ENCODE assay signal across 8 cellular contexts in the genomic region with DNA sequence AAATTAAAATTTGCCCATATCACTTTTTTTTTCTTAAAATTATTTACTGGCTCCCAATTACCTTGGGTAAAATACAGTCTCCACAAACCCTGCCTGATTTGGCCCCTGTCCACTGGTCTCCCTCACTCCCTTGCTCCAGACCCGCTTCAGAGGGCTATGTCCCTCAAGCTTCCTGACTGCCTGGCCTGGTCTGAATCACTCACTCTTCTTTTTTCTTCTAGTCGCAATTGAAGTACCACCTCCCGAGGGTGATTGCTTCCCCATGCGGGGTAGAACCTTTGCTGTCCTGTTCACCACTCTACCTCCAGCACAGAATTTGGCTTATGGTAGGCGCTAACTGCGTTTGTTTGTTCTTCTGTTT. TPM values are rescaled to one million over a fixed set of nuclear protein-coding genes. Genes with fewer than 3 reads are reported as not detected.
DNase-seq lines count a peak whose midpoint lies in the region; ATAC-seq and TF ChIP-seq lines count a peak whose summit lies in the region.

No MANE protein-coding gene starts in this region.

- TF ChIP-seq POLR2A in esophagus muscularis mucosa (IDR thresholded peaks at IDR 0.05; ENCODE audit: low read depth) = no peak

- H3K27me3 ChIP-seq in Panc1 (ENCODE audit: control insufficient read depth, insufficient read depth, low read length) = no peaks in the 10 kb centered on the region
- no peaks in the 10 kb centered on the region for H3K27me3 ChIP-seq in esophagus muscularis mucosa

- H3K9me3 ChIP-seq in Panc1 (ENCODE audit: control insufficient read depth, insufficient read depth, low read depth, low read length) = peaks cover 4% of the 10 kb centered on the region; the same call in 1 of the 2 replicates
- H3K9me3 ChIP-seq in esophagus muscularis mucosa = no peaks in the 10 kb centered on the region

- DNase-seq in EL = peak; percentile 34
- DNase-seq in Panc1 (ENCODE audit: low read depth, low spot score) = no peak
- no peak for DNase-seq in esophagus muscularis mucosa (ENCODE audit: extremely low spot score)
- DNase-seq in progenitor cell of endocrine pancreas (ENCODE audit: low spot score, unreplicated experiment) = no peak
- no peak for DNase-seq in NCI-H524 (lab: John Stamatoyannopoulos, UW)
- DNase-seq in T-helper 9 cell = no peak
- no peak for DNase-seq in NCI-H187 treated with DMSO at 0.1 percent for 48 hours (lab: John Stamatoyannopoulos, UW)

- TF ChIP-seq EP300 in esophagus muscularis mucosa (IDR thresholded peaks at IDR 0.05) = no peak

- ATAC-seq in Panc1 = no peak
- ATAC-seq in GM19452 (IDR thresholded peaks at IDR 0.05; ENCODE audit: unreplicated experiment) = no peak

- 0 out of 2 replicates have a peak, but pooled peaks cover 3% of the 10 kb centered on the region for H3K4me1 ChIP-seq in Panc1 (ENCODE audit: control insufficient read depth, insufficient read depth, low read length)
- peaks cover 11 to 22% (median 17%) of the 10 kb centered on the region in 4 donors for H3K4me1 ChIP-seq in esophagus muscularis mucosa

- H3K36me3 ChIP-seq in Panc1 (ENCODE audit: control insufficient read depth, insufficient read depth, low read length) = no peaks in the 10 kb centered on the region; the same call in 1 of the 2 replicates
- H3K36me3 ChIP-seq in esophagus muscularis mucosa = peaks cover 0 to 21% (median 17%) of the 10 kb centered on the region in 4 donors

- H3K9me3 Mint-ChIP-seq in progenitor cell of endocrine pancreas (ENCODE audit: low read depth) = no peaks in the 10 kb centered on the region

- in situ Hi-C loops in Panc1 (cut with HindIII; ENCODE audit: low pct_unique_long_range_greater_than_20kb, low sequenced_read_pairs) = no loop called here

- POLR2A ChIA-PET in Panc1 (lab: Charles Lee) = no interaction called here

- intact Hi-C loops in Panc1 (cut with micrococcal nuclease; ENCODE audit: unreplicated experiment) = no loop called here
- intact Hi-C loops in esophagus muscularis mucosa (cut with DNase I) = loop anchor here (5.0 kb wide), 1 partner anchor 39 kb away; no protein-coding TSS in a partner anchor

- H3K4me3 ChIP-seq in Panc1 (ENCODE audit: low read depth in 2 of 2, low read length in 2 of 2) = peak overlapping the region; percentile 56 to 78
- H3K4me3 ChIP-seq in esophagus muscularis mucosa = peak overlapping the region; percentile 68 to 81 (median 72)

- no TSS peak for BruUV-seq in Panc1 (replicated peaks; lab: Mats Ljungman, UMichigan)

- H3K27ac Mint-ChIP-seq in progenitor cell of endocrine pancreas = peak overlapping the region; percentile 97

- H3K36me3 Mint-ChIP-seq in progenitor cell of endocrine pancreas (ENCODE audit: insufficient read depth) = peaks cover 7% of the 10 kb centered on the region

- TF ChIP-seq CTCF in Panc1 (IDR thresholded peaks at IDR 0.05) (no peak), esophagus muscularis mucosa (IDR thresholded peaks at IDR 0.05) (no peak), progenitor cell of endocrine pancreas (IDR thresholded peaks at IDR 0.05; ENCODE audit: unreplicated experiment) (no peak)

- CTCF ChIA-PET in Panc1 (lab: Charles Lee) = interaction anchor here (0.5 kb wide), 1 partner anchor 42 kb away, joined by 10 read pairs; the partner anchor contains the start of gene MIEN1

- no peaks in the 10 kb centered on the region for H3K27me3 Mint-ChIP-seq in progenitor cell of endocrine pancreas

- H3K4me3 Mint-ChIP-seq in progenitor cell of endocrine pancreas (ENCODE audit: low read depth) = peak overlapping the region; percentile 97

- WGBS in esophagus muscularis mucosa = 18% methylated on average over 6 of the region's 6 CpGs

- peaks cover 11% of the 10 kb centered on the region for H3K4me1 Mint-ChIP-seq in progenitor cell of endocrine pancreas (ENCODE audit: low read depth)

- H3K27ac ChIP-seq in Panc1 (ENCODE audit: low read length) (peak overlapping the region; percentile 83), esophagus muscularis mucosa (replicated peaks in 1 of 4) (peak overlapping the region; percentile 83 to 91 (median 86))

RNA-seq across cellular contexts. Expression of gene PGAP3, which starts 0.6 kb away (rescaled TPM):
- total RNA-seq in Panc1 (2021; ENCODE audit: unreplicated experiment) (21.8 TPM), esophagus muscularis mucosa (1 to 10 TPM; 6.2 to 9.4 (median 8.5) TPM), progenitor cell of endocrine pancreas (38.7 and 40.1 TPM in 2 replicates)
- polyA plus RNA-seq in Panc1 (2012; ENCODE audit: insufficient read length) = 23.8 TPM

RNA-seq across cellular contexts. Expression of gene ERBB2, which starts 11.4 kb away (rescaled TPM):
- total RNA-seq in Panc1 (2021; ENCODE audit: unreplicated experiment) = 68.6 TPM
- polyA plus RNA-seq in Panc1 (2012; ENCODE audit: insufficient read length) = 60.1 TPM
- 10 to 100 TPM; 36.8 to 67.7 (median 57.7) TPM for total RNA-seq in esophagus muscularis mucosa
- total RNA-seq in progenitor cell of endocrine pancreas = 136 and 152 TPM in 2 replicates

RNA-seq across cellular contexts. Expression of gene PNMT, which starts 20.2 kb away (rescaled TPM):
- total RNA-seq in Panc1 (2021; ENCODE audit: unreplicated experiment) (2.4 TPM), esophagus muscularis mucosa (10 to 100 TPM in 3 of 4 donors, 1 to 10 TPM in 1; 9.4 to 14.3 (median 10.6) TPM), progenitor cell of endocrine pancreas (2.5 and 3.1 TPM in 2 replicates)
- 4.6 TPM for polyA plus RNA-seq in Panc1 (2012; ENCODE audit: insufficient read length)

RNA-seq across cellular contexts. Expression of gene TCAP, which starts 23.3 kb away (rescaled TPM):
- total RNA-seq in Panc1 (2021; ENCODE audit: unreplicated experiment) = 1.6 TPM
- 3.1 TPM for polyA plus RNA-seq in Panc1 (2012; ENCODE audit: insufficient read length)
- 1 to 10 TPM in 3 of 4 donors, under 1 TPM in 1; 0.99 to 2.1 (median 1.3) TPM for total RNA-seq in esophagus muscularis mucosa
- total RNA-seq in progenitor cell of endocrine pancreas = 1.8 and 2.7 TPM in 2 replicates

RNA-seq across cellular contexts. Expression of gene MIEN1, which starts 41.9 kb away (rescaled TPM):
- total RNA-seq in Panc1 (2021; ENCODE audit: unreplicated experiment) (103 TPM), esophagus muscularis mucosa (10 to 100 TPM; 47.0 to 57.3 (median 52.7) TPM), progenitor cell of endocrine pancreas (43.4 and 48.0 TPM in 2 replicates)
- polyA plus RNA-seq in Panc1 (2012; ENCODE audit: insufficient read length) = 168 TPM
